26 cellular contexts compared by ENCODE assay signal in genomic region chr2:230960026-230960425, GRCh38. TPM values are rescaled to one million over a fixed set of nuclear protein-coding genes. Genes with fewer than 3 reads are reported as not detected.
DNase-seq lines count a peak whose midpoint lies in the region; ATAC-seq and TF ChIP-seq lines count a peak whose summit lies in the region.
"Had no signal": no experiment of that assay in that cellular context is flagged by ENCODE, and none has a peak within 500 bp of the region (broad histone marks: within the 10 kb centered on the region; RNA-seq: fewer than 3 reads in every experiment).

No MANE protein-coding gene starts in this region.

- peaks cover 56% of the 10 kb centered on the region for H3K4me1 ChIP-seq in KMS-11 (ENCODE audit: low read depth, poor library complexity, severe bottlenecking)
- H3K4me1 ChIP-seq in hepatocyte (ENCODE audit: insufficient read depth), result peaks cover 4% of the 10 kb centered on the region
- H3K4me1 ChIP-seq in testis, result peaks cover 15% of the 10 kb centered on the region
- H3K4me1 ChIP-seq in breast epithelium, result peaks cover 0 to 3% of the 10 kb centered on the region in 2 donors
- H3K4me1 ChIP-seq: SJCRH30 had no signal

- H3K27me3 ChIP-seq in KMS-11 (ENCODE audit: insufficient read depth, low read depth), result no peaks in the 10 kb centered on the region
- no peaks in the 10 kb centered on the region for H3K27me3 ChIP-seq in hepatocyte
- no peaks in the 10 kb centered on the region for H3K27me3 ChIP-seq in testis
- no peaks in the 10 kb centered on the region for H3K27me3 ChIP-seq in breast epithelium

- 69% methylated on average over 1 of the region's 1 CpG for WGBS in hepatocyte (ENCODE audit: low lambda C conversion rate, missing lambda C conversion rate)
- 45 to 52% methylated on average over 1 of the region's 1 CpG for WGBS in testis, 2 donors

- peak overlapping the region; percentile 97; the same call in 1 of the 2 replicates for H3K27ac ChIP-seq in KMS-11
- peak overlapping the region; percentile 19 for H3K27ac ChIP-seq in hepatocyte
- H3K27ac ChIP-seq in testis, result peak overlapping the region; percentile 60 to 65
- no peak overlapping the region for H3K27ac ChIP-seq in breast epithelium
- H3K27ac ChIP-seq: C4-2B, HL-60, SJCRH30 had no signal

- ATAC-seq in HG02798 (IDR thresholded peaks at IDR 0.05; ENCODE audit: poor library complexity, unreplicated experiment), result no peak
- ATAC-seq: CD8-positive, alpha-beta T cell; Right ventricle myocardium inferior had no signal

- H3K9ac ChIP-seq in KMS-11, result no peak overlapping the region

- peak overlapping the region; percentile 78; the same call in 1 of the 2 replicates for H3K4me2 ChIP-seq in KMS-11
- H3K4me2 ChIP-seq in hepatocyte, result no peak overlapping the region

- H3K36me3 ChIP-seq in KMS-11 (ENCODE audit: insufficient read depth) (no peaks in the 10 kb centered on the region), hepatocyte (replicated peaks; ENCODE audit: insufficient read depth, low read depth) (no peaks in the 10 kb centered on the region), testis (ENCODE audit: low read depth, missing control alignments) (no peaks in the 10 kb centered on the region), breast epithelium (no peaks in the 10 kb centered on the region)
- H3K36me3 ChIP-seq: SJCRH30 had no signal

- H2AFZ ChIP-seq in KMS-11 (ENCODE audit: low read depth) (peak overlapping the region; percentile 16; the same call in 1 of the 2 replicates), hepatocyte (no peak overlapping the region)

- peak; percentile 44 for DNase-seq in amniotic epithelial cell (ENCODE audit: low read depth)
- DNase-seq in hepatocyte (ENCODE audit: low spot score), result no peak
- DNase-seq in testis, result peak; percentile 52
- no peak for DNase-seq in breast epithelium (ENCODE audit: low spot score in 2 of 2)
- no peak for DNase-seq in posterior vena cava (ENCODE audit: low spot score)
- DNase-seq: CD8-positive, alpha-beta T cell; DMS 273 treated with DMSO at 0.1 percent for 48 hours; DMS79; GF-D8; Kasumi-1; NCI-H1092 treated with DMSO at 0.1 percent for 48 hours; NCI-H1436 treated with DMSO at 0.1 percent for 48 hours; NCI-H187 treated with DMSO at 0.1 percent for 48 hours; NCI-H2171 treated with DMSO at 0.1 percent for 48 hours; NCI-H345; NCI-H510A treated with DMSO at 0.1 percent for 48 hours; NCI-H748 treated with DMSO at 0.1 percent for 48 hours; SJCRH30 had no signal

- intact Hi-C loops in testis (cut with DNase I; ENCODE audit: low total_unique reads) (no loop called here), breast epithelium (cut with DNase I; ENCODE audit: low total_unique reads) (no loop called here), posterior vena cava (cut with DNase I) (no loop called here)

- H3K79me2 ChIP-seq in KMS-11 (ENCODE audit: insufficient read depth, low read depth), result 0 out of 2 replicates have a peak, but pooled peaks cover 7% of the 10 kb centered on the region
- no peaks in the 10 kb centered on the region for H3K79me2 ChIP-seq in hepatocyte

- no peaks in the 10 kb centered on the region for H3K9me2 ChIP-seq in hepatocyte (replicated peaks; ENCODE audit: insufficient read depth)

- no peak for TF ChIP-seq POLR2A in testis (IDR thresholded peaks at IDR 0.05)
- TF ChIP-seq POLR2A in breast epithelium (IDR thresholded peaks at IDR 0.05), result no peak

- H4K20me1 ChIP-seq in KMS-11 (ENCODE audit: insufficient read depth) (no peaks in the 10 kb centered on the region), hepatocyte (ENCODE audit: insufficient read depth, poor library complexity, severe bottlenecking) (no peaks in the 10 kb centered on the region)

- TF ChIP-seq CTCF in KMS-11 (conservative IDR thresholded peaks at IDR 0.05; ENCODE audit: low read depth, low read length) (no peak), hepatocyte (IDR thresholded peaks at IDR 0.05; ENCODE audit: poor library complexity) (no peak), testis (IDR thresholded peaks at IDR 0.05) (no peak), breast epithelium (IDR thresholded peaks at IDR 0.05) (no peak)

- H3K4me3 ChIP-seq in KMS-11 (IDR thresholded peaks at IDR 0.05; ENCODE audit: insufficient read depth, low read depth, low read length) (no peak overlapping the region), hepatocyte (no peak overlapping the region), testis (no peak overlapping the region), breast epithelium (no peak overlapping the region)
- H3K4me3 ChIP-seq: SJCRH30 had no signal

- H3K9me3 ChIP-seq in hepatocyte (ENCODE audit: low read depth) (no peaks in the 10 kb centered on the region), testis (no peaks in the 10 kb centered on the region), breast epithelium (no peaks in the 10 kb centered on the region)

RNA-seq across cellular contexts. Expression of gene GPR55, which starts 35.0 kb away (rescaled TPM):
- total RNA-seq in hepatocyte, result 0.83 and 1.6 TPM in 2 replicates
- polyA plus RNA-seq in hepatocyte, result 0.32 TPM in 1 of 2 replicates, not detected in the other
- total RNA-seq in testis, result 10 to 100 TPM; 10.9 to 14.7 TPM
- 12.3 TPM for polyA plus RNA-seq in testis (ENCODE audit: insufficient read depth, low read depth, low replicate concordance)
- total RNA-seq in breast epithelium, result under 1 TPM in 2 of 3 donors, not detected in 1; 0.16 to 0.44 TPM
- total RNA-seq in posterior vena cava, result under 1 TPM; 0.14 to 0.19 TPM
- total RNA-seq: M059J, Right ventricle myocardium inferior had no signal

RNA-seq across cellular contexts. Expression of gene SPATA3, which starts 35.9 kb away (rescaled TPM):
- not detected in 2 replicates for total RNA-seq in hepatocyte
- not detected in 2 replicates for polyA plus RNA-seq in hepatocyte
- total RNA-seq in testis, result 100 to 1,000 TPM in 1 of 2 donors, 10 to 100 TPM in 1; 18.6 to 127 TPM
- polyA plus RNA-seq in testis (ENCODE audit: insufficient read depth, low read depth, low replicate concordance), result 211 TPM
- total RNA-seq in breast epithelium, result not detected
- total RNA-seq in posterior vena cava, result not detected
- total RNA-seq: A673; CD8-positive, alpha-beta T cell; M059J; Right ventricle myocardium inferior; RPMI7951; SJCRH30 had no signal

Comparison
In these comparisons a context has a peak if more than half of its experiments do, and no peak if none do; other contexts are left out.
1. H3K27ac ChIP-seq: peak in KMS-11 (single experiment), hepatocyte (single experiment) and testis (2 of 2); none in breast epithelium (0 of 2).
2. DNase-seq: peak in amniotic epithelial cell (single experiment) and testis (single experiment); none in hepatocyte (single experiment), breast epithelium (0 of 2) and posterior vena cava (single experiment).
3. RNA of gene SPATA3, which starts 35.9 kb away (total RNA-seq): 18.6 to 127 TPM in testis; not detected in hepatocyte, not detected in breast epithelium and not detected in posterior vena cava; every median in the first group is over 10 times any median in the second.